ENCODE assay signal across 20 cellular contexts in the genomic region with DNA sequence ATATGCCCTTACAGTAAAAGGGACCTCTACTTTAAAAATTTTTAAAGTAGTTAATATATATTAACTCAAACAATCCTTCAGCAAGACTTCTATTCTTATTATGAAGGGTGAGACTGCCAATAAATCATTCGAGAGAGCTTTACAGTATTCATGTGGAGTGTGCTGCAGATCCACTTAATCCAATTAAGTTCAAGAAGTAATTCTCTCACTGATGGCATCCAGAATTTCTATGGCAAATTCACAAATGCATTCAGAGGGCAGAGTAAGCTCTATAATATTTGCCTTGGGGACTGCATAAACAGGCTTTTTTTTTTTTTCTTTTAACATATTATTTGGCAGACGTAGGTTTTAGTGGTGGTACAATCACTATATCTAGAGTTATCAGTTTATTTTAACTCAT.
A peak's percentile ranks its signal among the peaks of the same experiment; 100 is the strongest.
DNase-seq lines count a peak whose midpoint lies in the region; ATAC-seq and TF ChIP-seq lines count a peak whose summit lies in the region.
"Had no signal": no experiment of that assay in that cellular context is flagged by ENCODE, and none has a peak within 500 bp of the region (broad histone marks: within the 10 kb centered on the region; RNA-seq: fewer than 3 reads in every experiment).

No MANE protein-coding gene starts in this region.

- in situ Hi-C loops in G401 (cut with HindIII; ENCODE audit: low sequenced_read_pairs), result no loop called here

- H3K4me3 ChIP-seq in Peyer's patch, result no peak overlapping the region
- H3K4me3 ChIP-seq: A549, BLaER1 had no signal

- no peaks in the 10 kb centered on the region for H3K27me3 ChIP-seq in Peyer's patch
- H3K27me3 ChIP-seq: BLaER1 had no signal

- no peak for TF ChIP-seq CTCF in Peyer's patch (IDR thresholded peaks at IDR 0.05)

- H3K9me3 ChIP-seq in Peyer's patch, result no peaks in the 10 kb centered on the region
- H3K9me3 ChIP-seq: A549, BLaER1 had no signal

- ATAC-seq in SK-N-SH treated with all-trans-retinoic acid at 6 μM for 48 hours, result peak; percentile 33; the same call in 2 of the 3 replicates
- ATAC-seq: A549 had no signal

- peak; percentile 36 for DNase-seq in G401 (ENCODE audit: low spot score)
- peak; percentile 23 for DNase-seq in NCI-H1105 treated with DMSO at 0.1 percent for 48 hours (lab: John Stamatoyannopoulos, UW)
- peak; percentile 52 for DNase-seq in NCI-H524 treated with DMSO at 0.1 percent for 48 hours (lab: John Stamatoyannopoulos, UW)
- DNase-seq in epidermal melanocyte (ENCODE audit: insufficient read length, low spot score), result no peak
- no peak for DNase-seq in Peyer's patch
- DNase-seq in middle frontal gyrus (ENCODE audit: extremely low spot score, low spot score), result no peak
- DNase-seq: Calu3; CD4-positive, alpha-beta memory T cell; DMS53; H7; IMR-90; NCI-H2081; NCI-H226; NCI-H526 treated with DMSO at 0.1 percent for 48 hours; NK-92 treated with Interleukin-12 subunit alpha and Interleukin-12 subunit beta, amount 100 ng/mL, for 24 hours; Right ventricle myocardium superior; T-helper 1 cell had no signal

- no peaks in the 10 kb centered on the region for H3K36me3 ChIP-seq in Peyer's patch
- H3K36me3 ChIP-seq: BLaER1 had no signal

- no peak overlapping the region for H3K27ac ChIP-seq in Peyer's patch
- H3K27ac ChIP-seq: A549, BLaER1 had no signal

- H3K4me1 ChIP-seq in Peyer's patch, result no peaks in the 10 kb centered on the region
- H3K4me1 ChIP-seq: A549, BLaER1 had no signal

- no peak for TF ChIP-seq POLR2A in Peyer's patch (IDR thresholded peaks at IDR 0.05)

TF ChIP-seq in SK-N-SH treated with all-trans-retinoic acid at 6 μM for 48 hours, 23 proteins besides CTCF, POLR2A, EP300 and RAD21:
- TF ChIP-seq, protein P1, sequence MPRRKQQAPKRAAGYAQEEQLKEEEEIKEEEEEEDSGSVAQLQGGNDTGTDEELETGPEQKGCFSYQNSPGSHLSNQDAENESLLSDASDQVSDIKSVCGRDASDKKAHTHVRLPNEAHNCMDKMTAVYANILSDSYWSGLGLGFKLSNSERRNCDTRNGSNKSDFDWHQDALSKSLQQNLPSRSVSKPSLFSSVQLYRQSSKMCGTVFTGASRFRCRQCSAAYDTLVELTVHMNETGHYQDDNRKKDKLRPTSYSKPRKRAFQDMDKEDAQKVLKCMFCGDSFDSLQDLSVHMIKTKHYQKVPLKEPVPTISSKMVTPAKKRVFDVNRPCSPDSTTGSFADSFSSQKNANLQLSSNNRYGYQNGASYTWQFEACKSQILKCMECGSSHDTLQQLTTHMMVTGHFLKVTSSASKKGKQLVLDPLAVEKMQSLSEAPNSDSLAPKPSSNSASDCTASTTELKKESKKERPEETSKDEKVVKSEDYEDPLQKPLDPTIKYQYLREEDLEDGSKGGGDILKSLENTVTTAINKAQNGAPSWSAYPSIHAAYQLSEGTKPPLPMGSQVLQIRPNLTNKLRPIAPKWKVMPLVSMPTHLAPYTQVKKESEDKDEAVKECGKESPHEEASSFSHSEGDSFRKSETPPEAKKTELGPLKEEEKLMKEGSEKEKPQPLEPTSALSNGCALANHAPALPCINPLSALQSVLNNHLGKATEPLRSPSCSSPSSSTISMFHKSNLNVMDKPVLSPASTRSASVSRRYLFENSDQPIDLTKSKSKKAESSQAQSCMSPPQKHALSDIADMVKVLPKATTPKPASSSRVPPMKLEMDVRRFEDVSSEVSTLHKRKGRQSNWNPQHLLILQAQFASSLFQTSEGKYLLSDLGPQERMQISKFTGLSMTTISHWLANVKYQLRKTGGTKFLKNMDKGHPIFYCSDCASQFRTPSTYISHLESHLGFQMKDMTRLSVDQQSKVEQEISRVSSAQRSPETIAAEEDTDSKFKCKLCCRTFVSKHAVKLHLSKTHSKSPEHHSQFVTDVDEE (CRISPR knock-in tag; IDR thresholded peaks at IDR 0.05), result no peak
- TF ChIP-seq ZFP30 (CRISPR knock-in tag; IDR thresholded peaks at IDR 0.05) (no peak), ZNF70 (CRISPR knock-in tag; IDR thresholded peaks at IDR 0.05) (no peak), ZC3H10 (CRISPR knock-in tag; IDR thresholded peaks at IDR 0.05) (no peak), ZNF565 (CRISPR knock-in tag; conservative IDR thresholded peaks at IDR 0.05; ENCODE audit: low read depth) (no peak), RARB (CRISPR knock-in tag; IDR thresholded peaks at IDR 0.05) (no peak), ISL1 (CRISPR knock-in tag; IDR thresholded peaks at IDR 0.05) (peak; percentile 72), ESRRG (CRISPR knock-in tag; IDR thresholded peaks at IDR 0.05) (no peak), TOX (CRISPR knock-in tag; IDR thresholded peaks at IDR 0.05; ENCODE audit: borderline replicate concordance) (no peak), TCF4 (CRISPR knock-in tag; IDR thresholded peaks at IDR 0.05; ENCODE audit: borderline replicate concordance) (peak; percentile 50; the same call in 1 of the 2 replicates)
- TF ChIP-seq, protein P2, sequence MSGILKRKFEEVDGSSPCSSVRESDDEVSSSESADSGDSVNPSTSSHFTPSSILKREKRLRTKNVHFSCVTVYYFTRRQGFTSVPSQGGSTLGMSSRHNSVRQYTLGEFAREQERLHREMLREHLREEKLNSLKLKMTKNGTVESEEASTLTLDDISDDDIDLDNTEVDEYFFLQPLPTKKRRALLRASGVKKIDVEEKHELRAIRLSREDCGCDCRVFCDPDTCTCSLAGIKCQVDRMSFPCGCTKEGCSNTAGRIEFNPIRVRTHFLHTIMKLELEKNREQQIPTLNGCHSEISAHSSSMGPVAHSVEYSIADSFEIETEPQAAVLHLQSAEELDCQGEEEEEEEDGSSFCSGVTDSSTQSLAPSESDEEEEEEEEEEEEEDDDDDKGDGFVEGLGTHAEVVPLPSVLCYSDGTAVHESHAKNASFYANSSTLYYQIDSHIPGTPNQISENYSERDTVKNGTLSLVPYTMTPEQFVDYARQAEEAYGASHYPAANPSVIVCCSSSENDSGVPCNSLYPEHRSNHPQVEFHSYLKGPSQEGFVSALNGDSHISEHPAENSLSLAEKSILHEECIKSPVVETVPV (CRISPR knock-in tag; IDR thresholded peaks at IDR 0.05), result no peak
- TF ChIP-seq, protein P3, sequence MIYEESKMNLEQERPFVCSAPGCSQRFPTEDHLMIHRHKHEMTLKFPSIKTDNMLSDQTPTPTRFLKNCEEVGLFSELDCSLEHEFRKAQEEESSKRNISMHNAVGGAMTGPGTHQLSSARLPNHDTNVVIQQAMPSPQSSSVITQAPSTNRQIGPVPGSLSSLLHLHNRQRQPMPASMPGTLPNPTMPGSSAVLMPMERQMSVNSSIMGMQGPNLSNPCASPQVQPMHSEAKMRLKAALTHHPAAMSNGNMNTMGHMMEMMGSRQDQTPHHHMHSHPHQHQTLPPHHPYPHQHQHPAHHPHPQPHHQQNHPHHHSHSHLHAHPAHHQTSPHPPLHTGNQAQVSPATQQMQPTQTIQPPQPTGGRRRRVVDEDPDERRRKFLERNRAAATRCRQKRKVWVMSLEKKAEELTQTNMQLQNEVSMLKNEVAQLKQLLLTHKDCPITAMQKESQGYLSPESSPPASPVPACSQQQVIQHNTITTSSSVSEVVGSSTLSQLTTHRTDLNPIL (CRISPR knock-in tag; IDR thresholded peaks at IDR 0.05; ENCODE audit: low read depth), result no peak
TF ChIP-seq in SK-N-SH treated with all-trans-retinoic acid at 6 μM for 48 hours: peak in this region for 2.

Comparison
In these comparisons a context has a peak if more than half of its experiments do, and no peak if none do; other contexts are left out.
1. DNase-seq: peak in G401 (single experiment), NCI-H1105 treated with DMSO at 0.1 percent for 48 hours (single experiment) and NCI-H524 treated with DMSO at 0.1 percent for 48 hours (single experiment); none in epidermal melanocyte (single experiment), Peyer's patch (0 of 3) and middle frontal gyrus (single experiment).